In the genomic region with DNA sequence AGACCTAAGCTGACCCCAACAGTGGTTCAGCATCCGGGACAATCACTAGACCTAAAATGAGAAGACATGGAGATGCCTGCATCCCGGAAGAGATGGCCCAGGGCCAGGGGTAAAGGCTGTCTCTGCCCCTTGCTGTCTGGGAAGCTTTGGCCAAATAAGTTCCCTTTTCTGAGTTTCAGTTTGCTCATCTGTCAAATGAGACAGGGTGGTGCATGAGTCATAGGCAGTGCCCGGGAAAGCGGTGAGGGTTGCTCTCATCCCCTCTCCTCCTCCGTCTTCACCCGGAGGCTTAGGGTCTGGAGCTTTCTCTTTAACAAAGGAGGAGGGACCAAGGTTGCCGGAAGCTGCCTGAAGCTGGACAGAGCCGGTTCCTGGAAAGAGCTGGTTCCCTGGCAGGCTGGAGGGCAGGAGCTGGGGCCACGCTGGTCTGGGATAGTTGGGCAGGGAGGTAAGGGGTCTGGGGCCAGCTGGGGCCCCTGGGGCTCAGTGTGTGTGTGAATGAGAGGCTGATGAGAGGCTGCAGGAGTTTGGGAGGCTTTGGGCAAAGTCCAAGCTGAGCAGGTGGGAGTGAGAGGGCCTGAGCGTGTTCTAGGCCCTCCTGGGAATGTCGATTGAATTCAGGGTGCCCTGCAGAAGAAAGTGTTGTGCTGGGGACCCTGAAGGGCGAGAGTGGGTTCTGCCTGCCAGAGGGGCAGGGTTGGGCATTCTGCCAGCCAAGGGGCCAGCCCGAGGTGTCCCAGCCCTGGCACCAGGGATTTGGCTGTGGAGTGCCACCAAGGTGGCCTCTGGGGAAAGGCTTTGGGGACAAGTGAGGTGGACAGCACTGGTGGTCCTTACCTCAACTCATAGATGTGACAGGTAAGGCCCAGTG, we compare ENCODE assay signal across 1 cellular context.
TF ChIP-seq lines count a peak whose summit lies in the region.

A gene with protein sequence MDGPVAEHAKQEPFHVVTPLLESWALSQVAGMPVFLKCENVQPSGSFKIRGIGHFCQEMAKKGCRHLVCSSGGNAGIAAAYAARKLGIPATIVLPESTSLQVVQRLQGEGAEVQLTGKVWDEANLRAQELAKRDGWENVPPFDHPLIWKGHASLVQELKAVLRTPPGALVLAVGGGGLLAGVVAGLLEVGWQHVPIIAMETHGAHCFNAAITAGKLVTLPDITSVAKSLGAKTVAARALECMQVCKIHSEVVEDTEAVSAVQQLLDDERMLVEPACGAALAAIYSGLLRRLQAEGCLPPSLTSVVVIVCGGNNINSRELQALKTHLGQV (plus strand): TSS at position 351 of the 871 bp plus-strand sequence. CDS start 5,603 bp downstream, outside the sequence.

TF ChIP-seq in H1, 55 proteins besides CTCF, POLR2A, EP300 and RAD21:
- TF ChIP-seq HDAC6 (IDR thresholded peaks at IDR 0.05; ENCODE audit: low read depth, low read length) (no peak), JUND (IDR thresholded peaks at IDR 0.05; ENCODE audit: low read length) (peak; percentile 73; the same call in 1 of the 2 replicates), TAF1 (IDR thresholded peaks at IDR 0.05; ENCODE audit: low read depth, low read length) (peak; percentile 60; the same call in 1 of the 2 replicates), CBX8 (IDR thresholded peaks at IDR 0.05; ENCODE audit: borderline replicate concordance, low read depth, low read length) (no peak), TBP (IDR thresholded peaks at IDR 0.05; ENCODE audit: low read depth, low read length) (peak; percentile 20; the same call in 1 of the 2 replicates), TAF7 (optimal IDR thresholded peaks at IDR 0.05; ENCODE audit: borderline replicate concordance, low read depth, low read length) (peak; percentile 36)
